10 cellular contexts compared by ENCODE assay signal in genomic region chr7:71633571-71634008, GRCh38.
DNase-seq lines count a peak whose midpoint lies in the region; ATAC-seq and TF ChIP-seq lines count a peak whose summit lies in the region.
"Had no signal": no experiment of that assay in that cellular context is flagged by ENCODE, and none has a peak within 500 bp of the region (broad histone marks: within the 10 kb centered on the region; RNA-seq: fewer than 3 reads in every experiment).

No MANE protein-coding gene starts in this region.

- no peaks in the 10 kb centered on the region for H3K36me3 Mint-ChIP-seq in mesothelial cell of epicardium
- H3K36me3 Mint-ChIP-seq in progenitor cell of endocrine pancreas (ENCODE audit: insufficient read depth), result no peaks in the 10 kb centered on the region
- H3K36me3 Mint-ChIP-seq: activated naive CD8-positive, alpha-beta T cell had no signal

- H3K4me3 ChIP-seq in AG10803 (ENCODE audit: low read length), result no peak overlapping the region
- no peak overlapping the region for H3K4me3 ChIP-seq in MG63
- peak overlapping the region; percentile 29 for H3K4me3 ChIP-seq in coronary artery

- H3K4me3 Mint-ChIP-seq in mesothelial cell of epicardium (no peak overlapping the region), progenitor cell of endocrine pancreas (ENCODE audit: low read depth) (no peak overlapping the region)
- H3K4me3 Mint-ChIP-seq in stimulated activated naive CD8-positive, alpha-beta T cell treated with anti-CD3 and anti-CD28 coated beads, Interleukin-15, amount 100 ng/mL, for 72 hours, result no peak overlapping the region
- H3K4me3 Mint-ChIP-seq: activated naive CD8-positive, alpha-beta T cell had no signal

- H3K9me3 Mint-ChIP-seq in mesothelial cell of epicardium (no peaks in the 10 kb centered on the region), progenitor cell of endocrine pancreas (ENCODE audit: low read depth) (no peaks in the 10 kb centered on the region)
- H3K9me3 Mint-ChIP-seq in stimulated activated naive CD8-positive, alpha-beta T cell treated with anti-CD3 and anti-CD28 coated beads, Interleukin-15, amount 100 ng/mL, for 72 hours, result peaks cover 8 to 27% of the 10 kb centered on the region in 2 donors

- no peaks in the 10 kb centered on the region for H3K36me3 ChIP-seq in MG63

- no peak for ATAC-seq in stimulated activated naive CD8-positive, alpha-beta T cell treated with anti-CD3 and anti-CD28 coated beads, Interleukin-15, amount 100 ng/mL, for 72 hours

- H3K9me3 ChIP-seq in MG63, result no peaks in the 10 kb centered on the region

- H3K27ac Mint-ChIP-seq in mesothelial cell of epicardium (peak overlapping the region; percentile 85), progenitor cell of endocrine pancreas (no peak overlapping the region)
- H3K27ac Mint-ChIP-seq in stimulated activated naive CD8-positive, alpha-beta T cell treated with anti-CD3 and anti-CD28 coated beads, Interleukin-15, amount 100 ng/mL, for 72 hours, result no peak overlapping the region
- H3K27ac Mint-ChIP-seq: activated naive CD8-positive, alpha-beta T cell had no signal

- DNase-seq in AG10803 (ENCODE audit: low read depth), result peak; percentile 92
- DNase-seq in MG63, result peak; percentile 80
- DNase-seq in coronary artery (ENCODE audit: low spot score), result peak; percentile 58
- DNase-seq in mesothelial cell of epicardium (ENCODE audit: low spot score in 2 of 2, unreplicated experiment in 2 of 2), result peak in 1 of 2 experiments; percentile 39
- no peak for DNase-seq in progenitor cell of endocrine pancreas (ENCODE audit: low spot score, unreplicated experiment)
- DNase-seq in activated T-cell treated with anti-CD3 and anti-CD28 coated beads, Interleukin-2, amount 50 U/mL, for 1 hour, result no peak
- DNase-seq in stimulated activated naive CD8-positive, alpha-beta T cell treated with anti-CD3 and anti-CD28 coated beads, Interleukin-15, amount 100 ng/mL, for 72 hours, result no peak
- no peak for DNase-seq in NCI-H146 (lab: John Stamatoyannopoulos, UW)
- DNase-seq: SHP77 treated with DMSO at 0.1 percent for 48 hours had no signal

- H3K27me3 Mint-ChIP-seq in mesothelial cell of epicardium (ENCODE audit: low read depth) (no peaks in the 10 kb centered on the region), progenitor cell of endocrine pancreas (peaks cover 5% of the 10 kb centered on the region)
- no peaks in the 10 kb centered on the region for H3K27me3 Mint-ChIP-seq in stimulated activated naive CD8-positive, alpha-beta T cell treated with anti-CD3 and anti-CD28 coated beads, Interleukin-15, amount 100 ng/mL, for 72 hours

- peak overlapping the region; percentile 17 to 77 for H3K27ac ChIP-seq in coronary artery

- H3K4me1 Mint-ChIP-seq in mesothelial cell of epicardium (peaks cover 24% of the 10 kb centered on the region), progenitor cell of endocrine pancreas (ENCODE audit: low read depth) (peaks cover 1% of the 10 kb centered on the region)
- no peaks in the 10 kb centered on the region for H3K4me1 Mint-ChIP-seq in stimulated activated naive CD8-positive, alpha-beta T cell treated with anti-CD3 and anti-CD28 coated beads, Interleukin-15, amount 100 ng/mL, for 72 hours

- TF ChIP-seq CTCF in AG10803 (conservative IDR thresholded peaks at IDR 0.05; ENCODE audit: low read length) (no peak), coronary artery (IDR thresholded peaks at IDR 0.05) (no peak), mesothelial cell of epicardium (IDR thresholded peaks at IDR 0.05; ENCODE audit: unreplicated experiment) (no peak), progenitor cell of endocrine pancreas (IDR thresholded peaks at IDR 0.05; ENCODE audit: unreplicated experiment) (no peak)

- H3K27me3 ChIP-seq in MG63, result no peaks in the 10 kb centered on the region

Comparison
In these comparisons a context has a peak if more than half of its experiments do, and no peak if none do; other contexts are left out.
1. DNase-seq: peak in AG10803 (single experiment), MG63 (single experiment) and coronary artery (single experiment); none in progenitor cell of endocrine pancreas (single experiment), activated T-cell treated with anti-CD3 and anti-CD28 coated beads, Interleukin-2, amount 50 U/mL, for 1 hour (single experiment), stimulated activated naive CD8-positive, alpha-beta T cell treated with anti-CD3 and anti-CD28 coated beads, Interleukin-15, amount 100 ng/mL, for 72 hours (0 of 2) and NCI-H146 (single experiment).